In genomic region chr17:50149099-50149424, GRCh38 we compare ENCODE assay signal across 8 cellular contexts. TPM values are rescaled to one million over a fixed set of nuclear protein-coding genes. Genes with fewer than 3 reads are reported as not detected.
A peak's percentile ranks its signal among the peaks of the same experiment; 100 is the strongest.
DNase-seq lines count a peak whose midpoint lies in the region; ATAC-seq and TF ChIP-seq lines count a peak whose summit lies in the region.

No MANE protein-coding gene starts in this region.

- peak overlapping the region; percentile 57; the same call in 1 of the 2 replicates for H2AFZ ChIP-seq in PC-9

- intact Hi-C loops in PC-9 (cut with micrococcal nuclease; ENCODE audit: unreplicated experiment), result no loop called here
- intact Hi-C loops in prostate gland (cut with DNase I), result no loop called here

- no peak for DNase-seq in GM06990 (ENCODE audit: extremely low read depth, insufficient read length)
- no peak for DNase-seq in PC-9
- DNase-seq in epithelial cell of proximal tubule (ENCODE audit: low read depth), result no peak
- DNase-seq in prostate gland (ENCODE audit: low spot score), result no peak
- DNase-seq in NCI-H2196 (lab: John Stamatoyannopoulos, UW; ENCODE audit: unreplicated experiment), result no peak

- no peak for ATAC-seq in GM21528 (IDR thresholded peaks at IDR 0.05; ENCODE audit: low FRiP score, unreplicated experiment)
- ATAC-seq in GM19467 (IDR thresholded peaks at IDR 0.05; ENCODE audit: unreplicated experiment), result no peak
- ATAC-seq in HG03457 (IDR thresholded peaks at IDR 0.05; ENCODE audit: unreplicated experiment), result no peak

- H3K36me3 ChIP-seq in GM06990 (ENCODE audit: control insufficient read depth, insufficient read depth, low read length) (peaks cover 19% of the 10 kb centered on the region), PC-9 (ENCODE audit: low read depth) (peaks cover 12% of the 10 kb centered on the region; the same call in 1 of the 2 replicates), prostate gland (no peaks in the 10 kb centered on the region)

- CTCF ChIA-PET in PC-9 (lab: Charles Lee), result no interaction called here

- peaks cover 56% of the 10 kb centered on the region for H3K79me2 ChIP-seq in PC-9 (ENCODE audit: low read depth)

- no peaks in the 10 kb centered on the region for H3K9me2 ChIP-seq in PC-9 (ENCODE audit: insufficient read depth)

- H3K4me1 ChIP-seq in PC-9 (replicated peaks; ENCODE audit: insufficient read depth) (peaks cover 71% of the 10 kb centered on the region), prostate gland (replicated peaks) (peaks cover 19% of the 10 kb centered on the region)

- POLR2A ChIA-PET in PC-9 (lab: Charles Lee; ENCODE audit: unreplicated experiment), result no interaction called here

- peaks cover 50% of the 10 kb centered on the region for H3F3A ChIP-seq in PC-9 (ENCODE audit: insufficient read depth, low read depth)

- H3K9me3 ChIP-seq in PC-9 (ENCODE audit: insufficient read depth, low read depth) (no peaks in the 10 kb centered on the region), prostate gland (no peaks in the 10 kb centered on the region)

- H3K4me3 ChIP-seq in GM06990 (replicated peaks; ENCODE audit: low read depth, low read length) (peak overlapping the region; percentile 92), PC-9 (peak overlapping the region; percentile 70), epithelial cell of proximal tubule (ENCODE audit: low read depth, low read length) (peak overlapping the region; percentile 82), prostate gland (peak overlapping the region; percentile 69 to 86)

- H3K4me2 ChIP-seq in PC-9, result peak overlapping the region; percentile 95

- H3K27ac ChIP-seq in PC-9 (no peak overlapping the region), prostate gland (peak overlapping the region; percentile 77 to 90)

- TF ChIP-seq POLR2A in prostate gland (IDR thresholded peaks at IDR 0.05), result peak; percentile 35

- BruUV-seq in PC-9 (replicated peaks; lab: Mats Ljungman, UMichigan), result no TSS peak

- 0% methylated on average over 27 of the region's 28 CpGs for WGBS in prostate gland

- H4K20me1 ChIP-seq in PC-9 (ENCODE audit: insufficient read depth), result peaks cover 47% of the 10 kb centered on the region

- TF ChIP-seq CTCF in GM06990 (IDR thresholded peaks at IDR 0.05; ENCODE audit: insufficient read depth, low read length, poor library complexity, severe bottlenecking) (no peak), PC-9 (conservative IDR thresholded peaks at IDR 0.05) (no peak), epithelial cell of proximal tubule (conservative IDR thresholded peaks at IDR 0.05; ENCODE audit: low read depth, low read length) (no peak), prostate gland (IDR thresholded peaks at IDR 0.05) (no peak)

- H3K27me3 ChIP-seq in GM06990 (replicated peaks; ENCODE audit: control insufficient read depth, insufficient read depth, low read length) (no peaks in the 10 kb centered on the region), PC-9 (ENCODE audit: insufficient read depth, low read depth) (no peaks in the 10 kb centered on the region), prostate gland (replicated peaks; ENCODE audit: insufficient read depth) (no peaks in the 10 kb centered on the region)

RNA-seq across cellular contexts. Expression of gene PPP1R9B, which starts 1.4 kb away (rescaled TPM):
- total RNA-seq in PC-9 (2021), result 34.0 and 35.8 TPM in 2 replicates
- total RNA-seq in epithelial cell of proximal tubule, result 32.9 and 33.8 TPM in 2 replicates
- 10 to 100 TPM; 36.2 to 79.7 TPM for total RNA-seq in prostate gland

RNA-seq across cellular contexts. Expression of gene SGCA, which starts 16.7 kb away (rescaled TPM):
- total RNA-seq in PC-9 (2021) (not detected in 2 replicates), epithelial cell of proximal tubule (0.69 TPM in 1 of 2 replicates, not detected in the other), prostate gland (10 to 100 TPM; 13.9 to 19.4 TPM)

RNA-seq across cellular contexts. Expression of gene SAMD14, which starts 19.1 kb away (rescaled TPM):
- total RNA-seq in PC-9 (2021) (0.17 and 0.73 TPM in 2 replicates), epithelial cell of proximal tubule (2.9 and 11.5 TPM in 2 replicates), prostate gland (1 to 10 TPM; 2.5 to 7.4 TPM)

RNA-seq across cellular contexts. Expression of gene COL1A1, which starts 52.4 kb away (rescaled TPM):
- 20.7 and 29.5 TPM in 2 replicates for total RNA-seq in PC-9 (2021)
- total RNA-seq in epithelial cell of proximal tubule, result 13.9 and 105 TPM in 2 replicates
- total RNA-seq in prostate gland, result 10 to 100 TPM; 21.5 to 81.0 TPM

RNA-seq across cellular contexts. Expression of gene PDK2, which starts 53.9 kb away (rescaled TPM):
- 38.6 and 58.7 TPM in 2 replicates for total RNA-seq in PC-9 (2021)
- 6.1 and 17.5 TPM in 2 replicates for total RNA-seq in epithelial cell of proximal tubule
- total RNA-seq in prostate gland, result 10 to 100 TPM; 47.1 to 79.5 TPM
